In genomic region chr1:117371436-117372151, GRCh38 we compare ENCODE assay signal across 10 cellular contexts. TPM values are rescaled to one million over a fixed set of nuclear protein-coding genes. Genes with fewer than 3 reads are reported as not detected.
DNase-seq lines count a peak whose midpoint lies in the region; ATAC-seq and TF ChIP-seq lines count a peak whose summit lies in the region.
"Had no signal": no experiment of that assay in that cellular context is flagged by ENCODE, and none has a peak within 500 bp of the region (broad histone marks: within the 10 kb centered on the region; RNA-seq: fewer than 3 reads in every experiment).

No MANE protein-coding gene starts in this region.

- H2AFZ ChIP-seq in SK-N-SH (ENCODE audit: low read depth) = no peak overlapping the region

- H3K9me3 ChIP-seq in SK-N-SH (no peaks in the 10 kb centered on the region), endocrine pancreas (ENCODE audit: control insufficient read depth, low read length) (no peaks in the 10 kb centered on the region)

- H3K27me3 Mint-ChIP-seq in osteocyte (ENCODE audit: unreplicated experiment) = no peaks in the 10 kb centered on the region

- in situ Hi-C loops in KBM-7 (cut with MboI; ENCODE audit: low pct_unique_long_range_greater_than_20kb, low sequenced_read_pairs) = no loop called here

- H3K79me2 ChIP-seq in SK-N-SH (ENCODE audit: insufficient read depth) = peaks cover 91% of the 10 kb centered on the region

- no peak for ATAC-seq in SK-N-SH treated with all-trans-retinoic acid at 6 μM for 48 hours

- CTCF ChIA-PET in SK-N-SH (lab: Yijun Ruan, JAX) = no interaction called here

- H3K27ac ChIP-seq in SK-N-SH (ENCODE audit: low read depth in 2 of 2, low read length in 1 of 2) = no peak overlapping the region
- H3K27ac ChIP-seq: epithelial cell of prostate had no signal

- no peaks in the 10 kb centered on the region for H3K9me2 ChIP-seq in SK-N-SH

- no peak for DNase-seq in SK-N-SH
- DNase-seq in NCI-H226 = peak; percentile 76
- DNase-seq in osteocyte (ENCODE audit: extremely low spot score, unreplicated experiment) = no peak
- no peak for DNase-seq in stimulated activated naive CD4-positive, alpha-beta T cell (lab: John Stamatoyannopoulos, UW)
- DNase-seq in stimulated activated CD4-positive, alpha-beta T cell treated with anti-CD3 and anti-CD28 coated beads, Interleukin-12 subunit alpha, Interleukin-12 subunit beta, amount 100 ng/mL, for 4 hours = no peak
- DNase-seq in KBM-7 = no peak
- DNase-seq: SHP77 treated with DMSO at 0.1 percent for 48 hours had no signal

- peaks cover 0 to 4% of the 10 kb centered on the region in 2 experiments; a peak in 3 of 4 replicates for H3K4me1 ChIP-seq in SK-N-SH (ENCODE audit: control insufficient read depth in 1 of 2, insufficient read depth in 2 of 2, low read depth in 1 of 2, low read length in 1 of 2)
- H3K4me1 ChIP-seq in endocrine pancreas (ENCODE audit: control insufficient read depth, insufficient read depth, low read length) = peaks cover 9% of the 10 kb centered on the region

- no peaks in the 10 kb centered on the region for H3K27me3 ChIP-seq in SK-N-SH (ENCODE audit: insufficient read depth)
- H3K27me3 ChIP-seq in endocrine pancreas (ENCODE audit: control insufficient read depth, insufficient read depth, low read length) = no peaks in the 10 kb centered on the region

- H3K36me3 ChIP-seq in SK-N-SH (replicated peaks in 1 of 2; ENCODE audit: control insufficient read depth in 1 of 2, insufficient read depth in 2 of 2, low read length in 1 of 2) (peaks cover 0 to 6% of the 10 kb centered on the region in 2 experiments), endocrine pancreas (ENCODE audit: control insufficient read depth, insufficient read depth, low read length) (no peaks in the 10 kb centered on the region)

- peaks cover 3% of the 10 kb centered on the region for H3K36me3 Mint-ChIP-seq in osteocyte (ENCODE audit: unreplicated experiment)

- POLR2A ChIA-PET in SK-N-SH (lab: Yijun Ruan, JAX) = no interaction called here

- 90% methylated on average over 4 of the region's 4 CpGs for WGBS in SK-N-SH (ENCODE audit: low lambda C conversion rate)

- H3K4me3 Mint-ChIP-seq in osteocyte (ENCODE audit: unreplicated experiment) = peak overlapping the region; percentile 48

- peaks cover 4% of the 10 kb centered on the region for H3K9me3 Mint-ChIP-seq in osteocyte (ENCODE audit: unreplicated experiment)

- peaks cover 52% of the 10 kb centered on the region for H3K4me1 Mint-ChIP-seq in osteocyte (ENCODE audit: unreplicated experiment)

- H4K20me1 ChIP-seq in SK-N-SH (ENCODE audit: insufficient read depth) = peaks cover 47% of the 10 kb centered on the region

- no peak for TF ChIP-seq RAD21 in SK-N-SH (IDR thresholded peaks at IDR 0.05; ENCODE audit: low read length)

- peak overlapping the region; percentile 75 for H3K27ac Mint-ChIP-seq in osteocyte (ENCODE audit: unreplicated experiment)

- TF ChIP-seq EP300 in SK-N-SH (IDR thresholded peaks at IDR 0.05; ENCODE audit: borderline replicate concordance in 1 of 2, low read depth in 1 of 2, low read length in 1 of 2) = no peak

- peak overlapping the region; percentile 83 for H3K4me2 ChIP-seq in SK-N-SH

- H3K9ac ChIP-seq in SK-N-SH (no peak overlapping the region), endocrine pancreas (ENCODE audit: control insufficient read depth, insufficient read depth, low read length) (no peak overlapping the region)

- H3K4me3 ChIP-seq in SK-N-SH (ENCODE audit: low read depth in 2 of 2, low read length in 1 of 2) (peak overlapping the region in 1 of 2 experiments; percentile 11; a peak in 1 of 4 replicates), endocrine pancreas (ENCODE audit: control insufficient read depth, insufficient read depth, low read length) (peak overlapping the region; percentile 98)

- TF ChIP-seq CTCF in SK-N-SH (IDR thresholded peaks at IDR 0.05) (no peak), osteocyte (IDR thresholded peaks at IDR 0.05) (no peak)

- H3F3A ChIP-seq in SK-N-SH (replicated peaks; ENCODE audit: insufficient read depth) = no peaks in the 10 kb centered on the region

TF ChIP-seq in SK-N-SH, 30 proteins besides CTCF, POLR2A, EP300 and RAD21 (continues in another document):
- no peak for TF ChIP-seq RFX5 (IDR thresholded peaks at IDR 0.05; ENCODE audit: low read length)
- TF ChIP-seq TEAD4 (IDR thresholded peaks at IDR 0.05; ENCODE audit: borderline replicate concordance, insufficient read depth) = no peak
- no peak for TF ChIP-seq IRF3 (IDR thresholded peaks at IDR 0.05; ENCODE audit: low read depth, low read length)
- no peak for TF ChIP-seq ZBTB33 (IDR thresholded peaks at IDR 0.05; ENCODE audit: borderline replicate concordance, low read depth)
- TF ChIP-seq TAF1 (IDR thresholded peaks at IDR 0.05; ENCODE audit: borderline replicate concordance, low read depth, low read length) = no peak
- no peak for TF ChIP-seq JUND (IDR thresholded peaks at IDR 0.05)
- TF ChIP-seq MXI1 (IDR thresholded peaks at IDR 0.05; ENCODE audit: low read depth, low read length) = no peak
- no peak for TF ChIP-seq ELF1 (IDR thresholded peaks at IDR 0.05)
- TF ChIP-seq CHD2 (IDR thresholded peaks at IDR 0.05; ENCODE audit: low read length, partially characterized antibody) = no peak
- TF ChIP-seq RCOR1 (IDR thresholded peaks at IDR 0.05; ENCODE audit: low read length) = no peak
- no peak for TF ChIP-seq GATA2 (CRISPR knock-in tag; IDR thresholded peaks at IDR 0.05)

TF ChIP-seq in SK-N-SH treated with all-trans-retinoic acid at 6 μM for 48 hours, 23 proteins besides CTCF, POLR2A, EP300 and RAD21 (continues in another document):
- TF ChIP-seq ESRRG (CRISPR knock-in tag; IDR thresholded peaks at IDR 0.05) (no peak), POU6F1 (CRISPR knock-in tag; IDR thresholded peaks at IDR 0.05; ENCODE audit: borderline replicate concordance, low read depth) (no peak), ZNF565 (CRISPR knock-in tag; conservative IDR thresholded peaks at IDR 0.05; ENCODE audit: low read depth) (no peak), PATZ1 (CRISPR knock-in tag; IDR thresholded peaks at IDR 0.05; ENCODE audit: borderline replicate concordance) (no peak), PPARA (CRISPR knock-in tag; IDR thresholded peaks at IDR 0.05; ENCODE audit: borderline replicate concordance) (no peak), RARB (CRISPR knock-in tag; IDR thresholded peaks at IDR 0.05) (no peak), BACH2 (CRISPR knock-in tag; IDR thresholded peaks at IDR 0.05; ENCODE audit: borderline replicate concordance) (no peak), TCF4 (CRISPR knock-in tag; IDR thresholded peaks at IDR 0.05; ENCODE audit: borderline replicate concordance) (no peak), ISL1 (CRISPR knock-in tag; IDR thresholded peaks at IDR 0.05) (no peak), TSHZ2 (CRISPR knock-in tag; IDR thresholded peaks at IDR 0.05) (no peak), OSR1 (CRISPR knock-in tag; IDR thresholded peaks at IDR 0.05) (no peak)

RNA-seq across cellular contexts. Expression of gene MAN1A2, which starts 4.3 kb away (rescaled TPM):
- 6.0 and 8.7 TPM in 2 replicates for polyA plus RNA-seq in SK-N-SH (2012; rRNA removed)
- polyA plus RNA-seq in SK-N-SH (2012; cell fraction: cytosol; rRNA removed) = 12.3 and 13.2 TPM in 2 replicates
- polyA plus RNA-seq in SK-N-SH (2012; cell fraction: nucleus; rRNA removed) = 3.1 and 7.9 TPM in 2 replicates
- total RNA-seq in osteocyte = 48.3 and 53.7 TPM in 2 replicates
